ENCODE assay signal across 1 cellular context in the genomic region with DNA sequence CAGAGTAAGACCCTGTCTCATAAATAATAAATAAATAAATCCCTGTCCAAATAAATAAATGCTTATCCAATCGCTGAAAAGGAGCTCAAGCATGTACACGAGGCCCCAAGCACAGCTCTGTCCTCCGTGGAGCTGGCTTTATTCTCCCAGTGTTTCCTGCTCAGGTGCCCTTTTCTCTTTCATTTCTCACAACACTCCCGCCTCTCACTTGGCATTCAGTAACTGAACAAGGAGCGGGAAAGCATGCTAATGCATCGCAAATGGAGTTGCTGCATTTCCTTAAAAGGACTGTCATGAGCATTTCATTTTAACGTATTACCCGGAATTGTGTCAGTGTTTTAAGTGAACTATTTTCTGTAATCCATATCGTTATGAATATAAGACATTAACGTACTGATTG.
TF ChIP-seq lines count a peak whose summit lies in the region.

No MANE protein-coding gene starts in this region.

TF ChIP-seq in WTC11, 78 proteins besides CTCF, POLR2A, EP300 and RAD21:
- TF ChIP-seq ZNF423 (CRISPR knock-in tag; IDR thresholded peaks at IDR 0.05) (no peak), FOXP1 (CRISPR knock-in tag; IDR thresholded peaks at IDR 0.05; ENCODE audit: borderline replicate concordance) (no peak)
TF ChIP-seq in WTC11: peak in this region for 0.
